8 cellular contexts compared by ENCODE assay signal in the genomic region with DNA sequence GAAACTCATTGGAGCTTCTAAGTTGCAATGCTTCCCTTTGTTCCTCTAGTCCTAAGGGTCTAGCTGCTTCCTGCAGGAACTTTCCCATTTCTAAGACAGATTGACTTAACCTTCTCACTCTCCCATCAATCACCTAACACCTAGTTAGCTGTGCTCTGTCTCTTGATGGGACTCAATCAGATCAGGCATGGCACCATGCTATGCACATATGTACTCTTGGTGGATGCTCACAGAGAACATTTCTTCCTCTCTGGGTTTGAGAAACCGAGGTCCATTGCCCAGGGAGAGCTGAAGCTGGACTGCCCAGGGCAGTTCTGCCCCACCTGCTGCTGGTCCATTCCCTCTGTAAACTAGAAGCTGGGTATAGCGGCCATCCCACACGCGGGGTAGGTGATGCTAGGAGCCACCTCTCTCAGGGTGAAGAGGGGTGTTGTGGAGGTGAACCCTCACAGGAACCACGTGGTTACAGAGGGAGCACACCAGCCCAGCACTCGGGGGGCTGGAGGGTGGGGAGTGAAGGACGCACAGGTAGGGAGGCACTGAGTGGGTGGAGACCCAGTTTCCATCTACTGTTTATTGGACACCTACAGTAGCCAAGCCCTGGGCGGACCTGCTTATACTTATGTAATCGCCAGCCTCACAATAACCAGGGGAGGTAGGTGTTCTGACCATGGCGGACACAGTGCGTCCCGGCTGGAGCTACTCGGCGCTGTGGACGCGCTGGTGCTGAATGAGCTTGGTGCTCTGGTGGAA. TPM values are rescaled to one million over a fixed set of nuclear protein-coding genes. Genes with fewer than 3 reads are reported as not detected.
DNase-seq lines count a peak whose midpoint lies in the region; ATAC-seq and TF ChIP-seq lines count a peak whose summit lies in the region.

No MANE protein-coding gene starts in this region.

- H3K27ac ChIP-seq in ACC112 (ENCODE audit: low read depth, low read length) (no peak overlapping the region), IMR-90 (ENCODE audit: insufficient read depth, low read length) (no peak overlapping the region), cingulate gyrus (ENCODE audit: low read depth, low read length) (peak overlapping the region; percentile 77), foreskin keratinocyte (no peak overlapping the region)

- no peaks in the 10 kb centered on the region for H3K36me3 ChIP-seq in ACC112 (ENCODE audit: insufficient read depth, low read length)
- peaks cover 4% of the 10 kb centered on the region; the same call in 1 of the 2 replicates for H3K36me3 ChIP-seq in IMR-90 (ENCODE audit: control insufficient read depth, insufficient read depth, low read length)

- H2BK20ac ChIP-seq in IMR-90 (ENCODE audit: low read depth, low read length), result no peak overlapping the region

- no peak for ATAC-seq in IMR-90 (ENCODE audit: low read depth)
- no peak for ATAC-seq in naive thymus-derived CD8-positive, alpha-beta T cell
- ATAC-seq in GM18870 (IDR thresholded peaks at IDR 0.05; ENCODE audit: unreplicated experiment), result no peak
- no peak for ATAC-seq in HG02678 (IDR thresholded peaks at IDR 0.05; ENCODE audit: unreplicated experiment)
- no peak for ATAC-seq in GM18505 (IDR thresholded peaks at IDR 0.05; ENCODE audit: unreplicated experiment)
- no peak for ATAC-seq in foreskin keratinocyte

- H3K4ac ChIP-seq in IMR-90 (ENCODE audit: low read depth, low read length), result no peak overlapping the region

- H3K4me3 Mint-ChIP-seq in naive thymus-derived CD8-positive, alpha-beta T cell, result peak overlapping the region; percentile 79 to 99 (median 93)

- POLR2A ChIA-PET in IMR-90 (lab: Charles Lee; ENCODE audit: unreplicated experiment), result no interaction called here
- POLR2A ChIA-PET in naive thymus-derived CD8-positive, alpha-beta T cell (lab: Charles Lee), result interaction anchor here (0.6 to 9.1 kb wide), 14 partner anchors 8 to 282 kb away, joined by 3 to 91 read pairs (median 5); a partner anchor contains a TSS

- no peak overlapping the region for H2BK15ac ChIP-seq in IMR-90 (ENCODE audit: low read depth, low read length)

- H3K9me1 ChIP-seq in IMR-90 (ENCODE audit: insufficient read depth, low read length), result peaks cover 22% of the 10 kb centered on the region

- H2BK5ac ChIP-seq in IMR-90 (ENCODE audit: low read depth, low read length, poor library complexity, severe bottlenecking), result no peak overlapping the region

- H3K18ac ChIP-seq in IMR-90 (ENCODE audit: low read depth, low read length), result no peak overlapping the region

- peaks cover 22 to 66% (median 64%) of the 10 kb centered on the region in 4 donors for H3K4me1 Mint-ChIP-seq in naive thymus-derived CD8-positive, alpha-beta T cell

- H3K27me3 Mint-ChIP-seq in naive thymus-derived CD8-positive, alpha-beta T cell, result peaks cover 0 to 2% (median 0%) of the 10 kb centered on the region in 5 donors

- H3K4me3 ChIP-seq in ACC112 (ENCODE audit: low read depth, low read length) (peak overlapping the region; percentile 72), IMR-90 (ENCODE audit: insufficient read depth, low read depth, low read length) (no peak overlapping the region)

- peaks cover 5% of the 10 kb centered on the region for H3K4me1 ChIP-seq in ACC112 (ENCODE audit: control insufficient read depth, insufficient read depth, low read length, unreplicated experiment)
- H3K4me1 ChIP-seq in IMR-90 (ENCODE audit: control insufficient read depth, insufficient read depth, low read length), result peaks cover 21% of the 10 kb centered on the region
- H3K4me1 ChIP-seq in foreskin keratinocyte, result no peaks in the 10 kb centered on the region

- H3K9me3 ChIP-seq in IMR-90 (ENCODE audit: control insufficient read depth, insufficient read depth, low read length), result no peaks in the 10 kb centered on the region

- H3K9me3 Mint-ChIP-seq in naive thymus-derived CD8-positive, alpha-beta T cell, result no peaks in the 10 kb centered on the region

- TF ChIP-seq CTCF in IMR-90 (conservative IDR thresholded peaks at IDR 0.05; ENCODE audit: low read depth, low read length) (no peak), foreskin keratinocyte (conservative IDR thresholded peaks at IDR 0.05) (no peak)

- peak overlapping the region; percentile 91; the same call in 1 of the 2 replicates for H3K4me2 ChIP-seq in IMR-90 (ENCODE audit: low read depth, low read length)

- H4K20me1 ChIP-seq in IMR-90 (ENCODE audit: insufficient read depth, low read length), result peaks cover 12% of the 10 kb centered on the region

- H3K27me3 ChIP-seq in ACC112 (ENCODE audit: insufficient read depth, low read length) (no peaks in the 10 kb centered on the region), IMR-90 (ENCODE audit: control insufficient read depth, insufficient read depth, low read length) (no peaks in the 10 kb centered on the region), foreskin keratinocyte (peaks cover 8% of the 10 kb centered on the region)

- H3K14ac ChIP-seq in IMR-90 (replicated peaks; ENCODE audit: low read depth, low read length), result 0 out of 2 replicates have a peak overlapping the region, but pooled peaks have one; percentile 42

- peaks cover 0 to 12% (median 0%) of the 10 kb centered on the region in 3 donors for H3K36me3 Mint-ChIP-seq in naive thymus-derived CD8-positive, alpha-beta T cell

- no peak for TF ChIP-seq POLR2A in IMR-90 (IDR thresholded peaks at IDR 0.05; ENCODE audit: low read depth, low read length)
- no peak for TF ChIP-seq POLR2A in GM18505 (IDR thresholded peaks at IDR 0.05; ENCODE audit: borderline replicate concordance, extremely low read depth, insufficient read depth, insufficient read length)

- no peak overlapping the region for H2AFZ ChIP-seq in ACC112 (ENCODE audit: low read length, unreplicated experiment)
- peak overlapping the region; percentile 90 for H2AFZ ChIP-seq in IMR-90 (replicated peaks; ENCODE audit: low read length, poor library complexity)

- H3K23ac ChIP-seq in IMR-90 (ENCODE audit: low read depth, low read length), result peak overlapping the region; percentile 72; the same call in 1 of the 2 replicates

- peak overlapping the region; percentile 40 to 74; a peak in 3 of 4 replicates for H4K8ac ChIP-seq in IMR-90 (ENCODE audit: low read depth in 2 of 2, low read length in 2 of 2)

- no peak overlapping the region for H2BK120ac ChIP-seq in IMR-90 (ENCODE audit: low read depth, low read length)

- peak overlapping the region; percentile 41 to 100 (median 88) for H3K27ac Mint-ChIP-seq in naive thymus-derived CD8-positive, alpha-beta T cell

- H3K56ac ChIP-seq in IMR-90 (ENCODE audit: extremely low read depth, insufficient read depth, low read length), result no peak overlapping the region

- 68% methylated on average over 4 of the region's 16 CpGs; no CpG with 5 or more reads in 1 of the 2 experiments for WGBS in IMR-90 (ENCODE audit: extremely low coverage in 2 of 2, insufficient read length in 1 of 2), 2 experiments

- H3K79me2 ChIP-seq in ACC112 (ENCODE audit: control insufficient read depth, insufficient read depth, low read length, unreplicated experiment), result peaks cover 15% of the 10 kb centered on the region

- in situ Hi-C loops in IMR-90 (cut with MboI; ENCODE audit: low sequenced_read_pairs), result no loop called here

- BruUV-seq in IMR-90 (replicated peaks; lab: Mats Ljungman, UMichigan), result no TSS peak

- dilution Hi-C loops in IMR-90 (cut with HindIII; ENCODE audit: low sequenced_read_pairs, unreplicated experiment), result no loop called here

- H4K5ac ChIP-seq in IMR-90 (ENCODE audit: low read depth, low read length), result no peak overlapping the region

- CTCF ChIA-PET in IMR-90 (lab: Yijun Ruan, JAX), result no interaction called here

- H4K91ac ChIP-seq in IMR-90 (ENCODE audit: insufficient read depth, low read depth, low read length), result no peak overlapping the region

- H3K79me1 ChIP-seq in IMR-90 (ENCODE audit: low read depth in 1 of 2, low read length in 2 of 2), result peaks cover 7 to 33% of the 10 kb centered on the region in 2 experiments

- intact Hi-C loops in IMR-90 (cut with micrococcal nuclease), result no loop called here

- no peak for TF ChIP-seq RAD21 in IMR-90 (IDR thresholded peaks at IDR 0.05; ENCODE audit: low read length)

- DNase-seq in IMR-90 (no peak), foreskin keratinocyte (no peak)
- peak in 1 of 10 donors; percentile 56 for DNase-seq in naive thymus-derived CD8-positive, alpha-beta T cell

- peak overlapping the region; percentile 75; the same call in 1 of the 2 replicates for H2AK5ac ChIP-seq in IMR-90 (ENCODE audit: low read depth, low read length)

- peak overlapping the region; percentile 88 for H2AK9ac ChIP-seq in IMR-90 (replicated peaks; ENCODE audit: low read depth, low read length, poor library complexity)

- H3K9ac ChIP-seq in IMR-90 (ENCODE audit: low read depth, low read length), result no peak overlapping the region

RNA-seq across cellular contexts. Expression of a gene that starts 3.1 kb away (rescaled TPM):
- 55.9 and 63.0 TPM in 2 replicates for total RNA-seq in IMR-90 (2012; rRNA removed)
- 66.6 and 72.5 TPM in 2 replicates for polyA plus RNA-seq in IMR-90 (2012; rRNA removed)
- 55.0 and 72.6 TPM in 2 replicates for polyA plus RNA-seq in IMR-90 (2012; cell fraction: cytosol; rRNA removed)
- 82.7 and 116 TPM in 2 replicates for polyA plus RNA-seq in IMR-90 (2012; cell fraction: nucleus; rRNA removed; ENCODE audit: low replicate concordance)
- 10 to 100 TPM; 48.5 to 51.2 TPM for total RNA-seq in naive thymus-derived CD8-positive, alpha-beta T cell
- 10 to 100 TPM; 10.4 to 20.5 (median 18.0) TPM for polyA plus RNA-seq in naive thymus-derived CD8-positive, alpha-beta T cell
- total RNA-seq in foreskin keratinocyte, result 70.7 and 79.8 TPM in 2 replicates
- 120 and 134 TPM in 2 replicates for polyA plus RNA-seq in foreskin keratinocyte

RNA-seq across cellular contexts. Expression of a gene that starts 6.6 kb away (rescaled TPM):
- total RNA-seq in IMR-90 (2012; rRNA removed) (105 and 128 TPM in 2 replicates), foreskin keratinocyte (99.9 and 110 TPM in 2 replicates)
- polyA plus RNA-seq in IMR-90 (2012; rRNA removed) (183 and 202 TPM in 2 replicates), foreskin keratinocyte (172 and 179 TPM in 2 replicates)
- 206 and 255 TPM in 2 replicates for polyA plus RNA-seq in IMR-90 (2012; cell fraction: cytosol; rRNA removed)
- 88.8 and 142 TPM in 2 replicates for polyA plus RNA-seq in IMR-90 (2012; cell fraction: nucleus; rRNA removed; ENCODE audit: low replicate concordance)
- total RNA-seq in naive thymus-derived CD8-positive, alpha-beta T cell, result 10 to 100 TPM; 59.2 to 60.0 TPM
- polyA plus RNA-seq in naive thymus-derived CD8-positive, alpha-beta T cell, result 100 to 1,000 TPM; 135 to 154 (median 144) TPM

RNA-seq across cellular contexts. Expression of a gene that starts 11.6 kb away (rescaled TPM):
- total RNA-seq in IMR-90 (2012; rRNA removed) (3.4 and 3.6 TPM in 2 replicates), foreskin keratinocyte (5.8 and 7.7 TPM in 2 replicates)
- polyA plus RNA-seq in IMR-90 (2012; rRNA removed) (15.0 and 17.1 TPM in 2 replicates), foreskin keratinocyte (4.3 and 5.2 TPM in 2 replicates)
- polyA plus RNA-seq in IMR-90 (2012; cell fraction: cytosol; rRNA removed), result 4.3 and 11.4 TPM in 2 replicates
- 136 and 263 TPM in 2 replicates for polyA plus RNA-seq in IMR-90 (2012; cell fraction: nucleus; rRNA removed; ENCODE audit: low replicate concordance)
- 10 to 100 TPM; 49.1 to 53.2 TPM for total RNA-seq in naive thymus-derived CD8-positive, alpha-beta T cell
- 10 to 100 TPM in 2 of 3 donors, 1 to 10 TPM in 1; 9.1 to 12.7 (median 11.7) TPM for polyA plus RNA-seq in naive thymus-derived CD8-positive, alpha-beta T cell

RNA-seq across cellular contexts. Expression of a gene that starts 17.7 kb away (rescaled TPM):
- total RNA-seq in IMR-90 (2012; rRNA removed), result 313 and 349 TPM in 2 replicates
- 465 and 964 TPM in 2 replicates for polyA plus RNA-seq in IMR-90 (2012; rRNA removed)
- polyA plus RNA-seq in IMR-90 (2012; cell fraction: cytosol; rRNA removed), result 339 TPM in 2 replicates
- 522 and 1,051 TPM in 2 replicates for polyA plus RNA-seq in IMR-90 (2012; cell fraction: nucleus; rRNA removed; ENCODE audit: low replicate concordance)
- 100 to 1,000 TPM; 429 to 434 TPM for total RNA-seq in naive thymus-derived CD8-positive, alpha-beta T cell
- polyA plus RNA-seq in naive thymus-derived CD8-positive, alpha-beta T cell, result 100 to 1,000 TPM in 1 of 3 donors, 10 to 100 TPM in 2; 55.7 to 114 (median 62.7) TPM
- total RNA-seq in foreskin keratinocyte, result 563 and 590 TPM in 2 replicates
- polyA plus RNA-seq in foreskin keratinocyte, result 522 and 587 TPM in 2 replicates

RNA-seq across cellular contexts. Expression of a gene that starts 41.9 kb away (rescaled TPM):
- 1.4 TPM in 2 replicates for total RNA-seq in IMR-90 (2012; rRNA removed)
- 9.7 and 13.5 TPM in 2 replicates for polyA plus RNA-seq in IMR-90 (2012; rRNA removed)
- 9.5 and 13.5 TPM in 2 replicates for polyA plus RNA-seq in IMR-90 (2012; cell fraction: cytosol; rRNA removed)
- polyA plus RNA-seq in IMR-90 (2012; cell fraction: nucleus; rRNA removed; ENCODE audit: low replicate concordance), result 13.1 and 26.4 TPM in 2 replicates
- total RNA-seq in naive thymus-derived CD8-positive, alpha-beta T cell, result 10 to 100 TPM; 21.3 to 23.0 TPM
- polyA plus RNA-seq in naive thymus-derived CD8-positive, alpha-beta T cell, result 1 to 10 TPM; 2.8 to 5.3 (median 3.5) TPM
- total RNA-seq in foreskin keratinocyte, result 10.0 and 11.0 TPM in 2 replicates
- 14.7 and 16.5 TPM in 2 replicates for polyA plus RNA-seq in foreskin keratinocyte
